Comparison of ENCODE assay signal across 7 cellular contexts in genomic region chr1:66333463-66334232, GRCh38.
DNase-seq lines count a peak whose midpoint lies in the region; FAIRE-seq and TF ChIP-seq lines count a peak whose summit lies in the region.

No MANE protein-coding gene starts in this region.

- peak overlapping the region; percentile 93 for H3K27ac Mint-ChIP-seq in activated CD4-positive, alpha-beta memory T cell treated with anti-CD3 and anti-CD28 coated beads, Interleukin-2, amount 10 ng/mL, durations not matched to agents 7 days and 5 days

- H3K4me1 ChIP-seq in iPS DF 6.9 (ENCODE audit: control insufficient read depth, insufficient read depth, low read length) (peaks cover 6% of the 10 kb centered on the region), stomach (peaks cover 10 to 59% (median 29%) of the 10 kb centered on the region in 4 donors)

- no peak for DNase-seq in H54 (ENCODE audit: insufficient read length, low spot score)
- peak; percentile 34 for DNase-seq in activated CD4-positive, alpha-beta memory T cell treated with anti-CD3 and anti-CD28 coated beads, Interleukin-2, amount 10 ng/mL, durations not matched to agents 7 days and 5 days
- no peak for DNase-seq in iPS DF 6.9 (ENCODE audit: low read depth, low spot score)
- no peak for DNase-seq in stomach
- no peak for DNase-seq in SW480 (ENCODE audit: low spot score)
- DNase-seq in RPMI8226: no peak
- no peak for DNase-seq in GM10248 (ENCODE audit: extremely low spot score)

- no peaks in the 10 kb centered on the region for H3K9me3 ChIP-seq in iPS DF 6.9 (ENCODE audit: control insufficient read depth, insufficient read depth, low read length)
- no peaks in the 10 kb centered on the region for H3K9me3 ChIP-seq in stomach

- H3K36me3 Mint-ChIP-seq in activated CD4-positive, alpha-beta memory T cell treated with anti-CD3 and anti-CD28 coated beads, Interleukin-2, amount 10 ng/mL, durations not matched to agents 7 days and 5 days (ENCODE audit: low read depth): peaks cover 62% of the 10 kb centered on the region

- TF ChIP-seq CTCF in stomach (IDR thresholded peaks at IDR 0.05) (no peak), GM10248 (IDR thresholded peaks at IDR 0.05; ENCODE audit: control extremely low read depth, extremely low read depth, low read depth, missing control alignments) (no peak)

- peaks cover 51% of the 10 kb centered on the region for H3K4me1 Mint-ChIP-seq in activated CD4-positive, alpha-beta memory T cell treated with anti-CD3 and anti-CD28 coated beads, Interleukin-2, amount 10 ng/mL, durations not matched to agents 7 days and 5 days

- peak overlapping the region; percentile 98 for H3K4me3 Mint-ChIP-seq in activated CD4-positive, alpha-beta memory T cell treated with anti-CD3 and anti-CD28 coated beads, Interleukin-2, amount 10 ng/mL, durations not matched to agents 7 days and 5 days

- H3K27me3 Mint-ChIP-seq in activated CD4-positive, alpha-beta memory T cell treated with anti-CD3 and anti-CD28 coated beads, Interleukin-2, amount 10 ng/mL, durations not matched to agents 7 days and 5 days: no peaks in the 10 kb centered on the region

- POLR2A ChIA-PET in activated CD4-positive, alpha-beta memory T cell treated with anti-CD3 and anti-CD28 coated beads, Interleukin-2, amount 10 ng/mL, durations not matched to agents 7 days and 5 days (lab: Charles Lee): interaction anchor here (0.8 to 11.2 kb wide), 15 partner anchors 14 to 103 kb away, joined by 3 to 255 read pairs (median 15); no protein-coding TSS in a partner anchor
- POLR2A ChIA-PET in GM10248 (lab: Yijun Ruan, JAX): no interaction called here

- no peak for TF ChIP-seq EP300 in stomach (IDR thresholded peaks at IDR 0.05)

- no CpG with 5 or more reads among the region's 4 CpGs for WGBS in iPS DF 6.9 (ENCODE audit: insufficient coverage, insufficient read length)
- 45 to 65% (median 63%) methylated on average over 4 of the region's 4 CpGs for WGBS in stomach, 5 donors

- peak; percentile 48 for FAIRE-seq in H54 (lab: Jason Lieb, UNC)

- no peaks in the 10 kb centered on the region; the same call in 1 of the 2 replicates for H3K36me3 ChIP-seq in iPS DF 6.9 (ENCODE audit: control insufficient read depth, insufficient read depth, low read length)
- no peaks in the 10 kb centered on the region for H3K36me3 ChIP-seq in stomach

- intact Hi-C loops in stomach (cut with DNase I; ENCODE audit: low total_unique reads): no loop called here

- H3K4me3 ChIP-seq in iPS DF 6.9 (ENCODE audit: low read length) (peak overlapping the region; percentile 13; the same call in 1 of the 2 replicates), stomach (peak overlapping the region; percentile 7 to 53 (median 49))

- no peaks in the 10 kb centered on the region for H3K9me3 Mint-ChIP-seq in activated CD4-positive, alpha-beta memory T cell treated with anti-CD3 and anti-CD28 coated beads, Interleukin-2, amount 10 ng/mL, durations not matched to agents 7 days and 5 days

- CTCF ChIA-PET in activated CD4-positive, alpha-beta memory T cell treated with anti-CD3 and anti-CD28 coated beads, Interleukin-2, amount 10 ng/mL, durations not matched to agents 7 days and 5 days (lab: Charles Lee): interaction anchor here (0.9 to 7.7 kb wide), 9 partner anchors 51 to 112 kb away, joined by 3 to 58 read pairs (median 6); no protein-coding TSS in a partner anchor
- CTCF ChIA-PET in GM10248 (lab: Yijun Ruan, JAX): interaction anchor here (1.1 to 7.4 kb wide), 4 partner anchors 11 to 111 kb away, joined by 4 to 62 read pairs (median 10); no protein-coding TSS in a partner anchor

- H3K27me3 ChIP-seq in iPS DF 6.9 (ENCODE audit: control insufficient read depth, insufficient read depth, low read length) (no peaks in the 10 kb centered on the region), stomach (no peaks in the 10 kb centered on the region)

- no peak for TF ChIP-seq POLR2A in H54 (IDR thresholded peaks at IDR 0.05; ENCODE audit: low read depth, low read length)
- TF ChIP-seq POLR2A in stomach (IDR thresholded peaks at IDR 0.05): no peak

- H3K27ac ChIP-seq in iPS DF 6.9 (ENCODE audit: low read length) (no peak overlapping the region), stomach (peak overlapping the region; percentile 66 to 91 (median 82))
